Comparison of ENCODE assay signal across 8 cellular contexts in genomic region chr13:75760182-75760981, GRCh38.
DNase-seq lines count a peak whose midpoint lies in the region; ATAC-seq and TF ChIP-seq lines count a peak whose summit lies in the region.

No MANE protein-coding gene starts in this region.

- H3K27me3 Mint-ChIP-seq in activated T-cell treated with anti-CD3 and anti-CD28 coated beads, Interleukin-2, amount 50 U/mL, for 4 hours (ENCODE audit: low read depth) = no peaks in the 10 kb centered on the region
- peaks cover 1 to 4% (median 2%) of the 10 kb centered on the region in 3 donors for H3K27me3 Mint-ChIP-seq in immature natural killer cell (ENCODE audit: low read depth in 3 of 3)

- DNase-seq in Caki2 (ENCODE audit: low read depth) = peak; percentile 35
- peak; percentile 38 for DNase-seq in KG1 (lab: John Stamatoyannopoulos, UW)
- DNase-seq in activated T-cell treated with anti-CD3 and anti-CD28 coated beads, Interleukin-2, amount 50 U/mL, for 4 hours = no peak
- no peak for DNase-seq in immature natural killer cell
- no peak for DNase-seq in lower leg skin (ENCODE audit: low spot score in 2 of 2)
- DNase-seq in cerebellum (ENCODE audit: low spot score) = no peak

- TF ChIP-seq POLR2A in lower leg skin (IDR thresholded peaks at IDR 0.05) = no peak

- no peaks in the 10 kb centered on the region for H3K9me3 ChIP-seq in stomach smooth muscle (ENCODE audit: control insufficient read depth in 2 of 2, low read length in 2 of 2)

- H3K4me3 Mint-ChIP-seq in activated T-cell treated with anti-CD3 and anti-CD28 coated beads, Interleukin-2, amount 50 U/mL, for 4 hours = peak overlapping the region; percentile 68
- peak overlapping the region; percentile 22 to 58 (median 43) for H3K4me3 Mint-ChIP-seq in immature natural killer cell

- WGBS in lower leg skin, 2 donors = 38 to 39% methylated on average over 9 of the region's 9 CpGs

- peaks cover 5% of the 10 kb centered on the region for H3K4me1 ChIP-seq in stomach smooth muscle (ENCODE audit: control insufficient read depth, insufficient read depth, low read length)

- in situ Hi-C loops in Caki2 (cut with HindIII; ENCODE audit: low pct_unique_long_range_greater_than_20kb, low sequenced_read_pairs) = no loop called here

- peaks cover 69% of the 10 kb centered on the region for H3K4me1 Mint-ChIP-seq in activated T-cell treated with anti-CD3 and anti-CD28 coated beads, Interleukin-2, amount 50 U/mL, for 4 hours (ENCODE audit: low read depth)
- peaks cover 20 to 37% of the 10 kb centered on the region in 2 donors for H3K4me1 Mint-ChIP-seq in immature natural killer cell

- peak; percentile 48 for ATAC-seq in GM21360 (IDR thresholded peaks at IDR 0.05; ENCODE audit: unreplicated experiment)
- ATAC-seq in activated T-cell treated with anti-CD3 and anti-CD28 coated beads, Interleukin-2, amount 50 U/mL, for 4 hours = peak; percentile 58 to 65

- no peaks in the 10 kb centered on the region for H3K36me3 ChIP-seq in stomach smooth muscle (ENCODE audit: control insufficient read depth in 2 of 2, insufficient read depth in 2 of 2, low read length in 2 of 2)

- H3K27ac Mint-ChIP-seq in immature natural killer cell = peak overlapping the region in 2 of 6 donors; percentile 19 to 50

- no peaks in the 10 kb centered on the region for H3K9me3 Mint-ChIP-seq in activated T-cell treated with anti-CD3 and anti-CD28 coated beads, Interleukin-2, amount 50 U/mL, for 4 hours
- H3K9me3 Mint-ChIP-seq in immature natural killer cell = peaks cover 0 to 2% (median 0%) of the 10 kb centered on the region in 6 donors

- H3K9ac ChIP-seq in stomach smooth muscle (ENCODE audit: low read length in 2 of 2) = no peak overlapping the region

- intact Hi-C loops in lower leg skin (cut with DNase I; ENCODE audit: low total_unique reads) = no loop called here

- TF ChIP-seq CTCF in lower leg skin (IDR thresholded peaks at IDR 0.05) = no peak

- H3K4me3 ChIP-seq in stomach smooth muscle (ENCODE audit: low read length in 2 of 2) (peak overlapping the region; percentile 4 to 30), lower leg skin (ENCODE audit: low read depth, poor library complexity, severe bottlenecking) (no peak overlapping the region)

- H3K27ac ChIP-seq in stomach smooth muscle (ENCODE audit: low read length) = no peak overlapping the region

- H3K27me3 ChIP-seq in stomach smooth muscle (ENCODE audit: control insufficient read depth in 1 of 2, insufficient read depth in 2 of 2, low read length in 2 of 2) = no peaks in the 10 kb centered on the region

- no peaks in the 10 kb centered on the region for H3K36me3 Mint-ChIP-seq in activated T-cell treated with anti-CD3 and anti-CD28 coated beads, Interleukin-2, amount 50 U/mL, for 4 hours (ENCODE audit: insufficient read depth)
- H3K36me3 Mint-ChIP-seq in immature natural killer cell = no peaks in the 10 kb centered on the region

Comparison
In these comparisons a context has a peak if more than half of its experiments do, and no peak if none do; other contexts are left out.
1. DNase-seq: peak in Caki2 (single experiment) and KG1 (single experiment); none in activated T-cell treated with anti-CD3 and anti-CD28 coated beads, Interleukin-2, amount 50 U/mL, for 4 hours (single experiment), immature natural killer cell (0 of 3), lower leg skin (0 of 2) and cerebellum (single experiment).